ENCODE assay signal across 17 cellular contexts in the genomic region with DNA sequence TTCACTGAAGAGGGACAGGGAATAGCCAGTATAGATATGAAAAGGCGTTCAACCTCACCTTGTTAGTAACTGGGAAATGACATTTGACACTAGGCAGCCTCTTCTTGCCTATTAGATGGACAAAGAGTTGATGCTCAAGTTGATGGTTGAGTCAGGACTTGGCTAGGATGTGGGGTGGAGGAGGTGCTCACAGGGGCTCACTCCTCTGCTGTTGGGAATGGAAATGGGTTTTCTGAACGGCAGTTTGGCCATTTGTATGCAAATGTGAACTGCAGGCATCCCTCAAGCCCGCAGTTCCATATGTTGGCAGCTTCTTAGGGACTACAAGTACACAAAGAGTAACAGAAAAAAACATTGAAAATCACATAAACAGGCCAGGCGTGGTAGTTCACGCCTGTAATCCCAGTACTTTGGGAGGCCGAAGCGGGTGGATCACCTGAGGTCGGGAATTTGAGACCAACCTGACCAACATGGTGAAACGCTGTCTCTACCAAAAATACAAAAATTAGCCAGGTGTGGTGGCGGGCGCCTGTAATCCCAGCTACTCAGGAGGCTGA.
DNase-seq lines count a peak whose midpoint lies in the region; ATAC-seq, FAIRE-seq and TF ChIP-seq lines count a peak whose summit lies in the region.
"Had no signal": no experiment of that assay in that cellular context is flagged by ENCODE, and none has a peak within 500 bp of the region (broad histone marks: within the 10 kb centered on the region; RNA-seq: fewer than 3 reads in every experiment).

No MANE protein-coding gene starts in this region.

- no peak for DNase-seq in CD4-positive, alpha-beta T cell
- DNase-seq in GM23338 (ENCODE audit: low spot score), result peak; percentile 63
- DNase-seq in activated naive CD8-positive, alpha-beta T cell treated with anti-CD3 and anti-CD28 coated beads, Interleukin-2, amount 50 U/mL, for 24 hours, result no peak
- DNase-seq in naive B cell, result no peak
- no peak for DNase-seq in substantia nigra (lab: John Stamatoyannopoulos, UW)
- no peak for DNase-seq in pancreas
- DNase-seq in mesothelial cell of epicardium (ENCODE audit: low spot score in 2 of 2, unreplicated experiment in 2 of 2), result no peak
- DNase-seq: adrenal gland; effector CD8-positive, alpha-beta T cell; GF-D8; heart right ventricle; mucosa of descending colon; NCI-H2081; NCI-H524 treated with DMSO at 0.1 percent for 48 hours; stimulated activated CD4-positive, alpha-beta T cell treated with anti-CD3 and anti-CD28 coated beads, Interleukin-4, amount 100 ng/mL, for 1 hour; T1000 had no signal

- no peak overlapping the region for H3K4me3 Mint-ChIP-seq in CD4-positive, alpha-beta T cell
- peak overlapping the region; percentile 34 for H3K4me3 Mint-ChIP-seq in GM23338
- H3K4me3 Mint-ChIP-seq in activated naive CD8-positive, alpha-beta T cell treated with anti-CD3 and anti-CD28 coated beads, Interleukin-2, amount 50 U/mL, for 24 hours, result no peak overlapping the region
- no peak overlapping the region for H3K4me3 Mint-ChIP-seq in naive B cell
- no peak overlapping the region for H3K4me3 Mint-ChIP-seq in mesothelial cell of epicardium

- no peaks in the 10 kb centered on the region for H4K20me1 ChIP-seq in GM23338 (replicated peaks; ENCODE audit: insufficient read depth)

- peak overlapping the region; percentile 45 for H3K4me3 ChIP-seq in GM23338
- H3K4me3 ChIP-seq in pancreas, result no peak overlapping the region
- H3K4me3 ChIP-seq: adrenal gland, heart right ventricle, mucosa of descending colon, thoracic aorta had no signal

- H3K27ac ChIP-seq in CD4-positive, alpha-beta T cell (ENCODE audit: low read depth, low read length), result no peak overlapping the region
- H3K27ac ChIP-seq in GM23338 (ENCODE audit: low read depth) (peak overlapping the region; percentile 77), substantia nigra (ENCODE audit: low read depth, low read length, poor library complexity, severe bottlenecking) (no peak overlapping the region), pancreas (no peak overlapping the region)
- H3K27ac ChIP-seq: adrenal gland, heart right ventricle, thoracic aorta had no signal

- POLR2A ChIA-PET in CD4-positive, alpha-beta T cell (lab: Charles Lee), result no interaction called here

- peaks cover 89% of the 10 kb centered on the region for H3K36me3 Mint-ChIP-seq in CD4-positive, alpha-beta T cell (ENCODE audit: low read depth)
- H3K36me3 Mint-ChIP-seq in GM23338 (ENCODE audit: low read depth), result peaks cover 33% of the 10 kb centered on the region
- peaks cover 59% of the 10 kb centered on the region for H3K36me3 Mint-ChIP-seq in activated naive CD8-positive, alpha-beta T cell treated with anti-CD3 and anti-CD28 coated beads, Interleukin-2, amount 50 U/mL, for 24 hours (ENCODE audit: low read depth)
- peaks cover 21 to 49% of the 10 kb centered on the region in 2 donors for H3K36me3 Mint-ChIP-seq in naive B cell
- no peaks in the 10 kb centered on the region for H3K36me3 Mint-ChIP-seq in mesothelial cell of epicardium

- no peak overlapping the region for H2AFZ ChIP-seq in GM23338

- H3K27me3 ChIP-seq in CD4-positive, alpha-beta T cell (ENCODE audit: control insufficient read depth, insufficient read depth, low read length), result no peaks in the 10 kb centered on the region
- no peaks in the 10 kb centered on the region for H3K27me3 ChIP-seq in GM23338 (ENCODE audit: insufficient read depth)
- H3K27me3 ChIP-seq in pancreas, result no peaks in the 10 kb centered on the region

- peaks cover 5% of the 10 kb centered on the region; the same call in 1 of the 2 replicates for H3F3A ChIP-seq in GM23338 (replicated peaks; ENCODE audit: low read depth)

- peaks cover 48% of the 10 kb centered on the region for H3K4me1 ChIP-seq in GM23338 (ENCODE audit: insufficient read depth)
- H3K4me1 ChIP-seq in pancreas, result no peaks in the 10 kb centered on the region
- H3K4me1 ChIP-seq: adrenal gland, heart right ventricle had no signal

- ATAC-seq in CD4-positive, alpha-beta T cell (ENCODE audit: poor library complexity), result no peak
- ATAC-seq in GM23338 (peak; percentile 61), naive B cell (ENCODE audit: low read depth in 2 of 2) (no peak), pancreas (no peak)
- ATAC-seq in activated naive CD8-positive, alpha-beta T cell treated with anti-CD3 and anti-CD28 coated beads, Interleukin-2, amount 50 U/mL, for 24 hours, result no peak
- ATAC-seq: heart right ventricle, mucosa of descending colon had no signal

- peak overlapping the region; percentile 75 for H3K4me2 ChIP-seq in GM23338

- peaks cover 19% of the 10 kb centered on the region for H3K9me2 ChIP-seq in GM23338 (ENCODE audit: insufficient read depth)

- no peaks in the 10 kb centered on the region for H3K9me3 ChIP-seq in CD4-positive, alpha-beta T cell (ENCODE audit: control insufficient read depth, low read length)
- no peaks in the 10 kb centered on the region for H3K9me3 ChIP-seq in pancreas
- H3K9me3 ChIP-seq: adrenal gland, mucosa of descending colon had no signal

- TF ChIP-seq CTCF in CD4-positive, alpha-beta T cell (IDR thresholded peaks at IDR 0.05), result no peak
- TF ChIP-seq CTCF in GM23338 (conservative IDR thresholded peaks at IDR 0.05; ENCODE audit: low read depth in 2 of 2) (no peak), pancreas (IDR thresholded peaks at IDR 0.05) (no peak), mesothelial cell of epicardium (IDR thresholded peaks at IDR 0.05; ENCODE audit: unreplicated experiment) (no peak)

- WGBS in pancreas, 2 donors, result 78 to 84% methylated on average over 11 of the region's 11 CpGs

- H3K27me3 Mint-ChIP-seq in CD4-positive, alpha-beta T cell, result no peaks in the 10 kb centered on the region
- H3K27me3 Mint-ChIP-seq in GM23338 (ENCODE audit: insufficient read depth, low read depth, poor library complexity) (peaks cover 3% of the 10 kb centered on the region), naive B cell (no peaks in the 10 kb centered on the region), mesothelial cell of epicardium (ENCODE audit: low read depth) (peaks cover 6% of the 10 kb centered on the region)
- no peaks in the 10 kb centered on the region for H3K27me3 Mint-ChIP-seq in activated naive CD8-positive, alpha-beta T cell treated with anti-CD3 and anti-CD28 coated beads, Interleukin-2, amount 50 U/mL, for 24 hours

- H3K36me3 ChIP-seq in GM23338 (ENCODE audit: insufficient read depth), result no peaks in the 10 kb centered on the region
- H3K36me3 ChIP-seq in pancreas, result no peaks in the 10 kb centered on the region
- H3K36me3 ChIP-seq: adrenal gland, thoracic aorta had no signal

- no peak for FAIRE-seq in pancreas (lab: Jason Lieb, UNC)

- H3K79me2 ChIP-seq in GM23338 (replicated peaks; ENCODE audit: insufficient read depth), result peaks cover 7% of the 10 kb centered on the region; the same call in 1 of the 2 replicates

- CTCF ChIA-PET in CD4-positive, alpha-beta T cell (lab: Charles Lee), result no interaction called here

- peaks cover 33% of the 10 kb centered on the region for H3K4me1 Mint-ChIP-seq in CD4-positive, alpha-beta T cell (ENCODE audit: low read depth)
- peaks cover 56% of the 10 kb centered on the region for H3K4me1 Mint-ChIP-seq in GM23338
- peaks cover 28% of the 10 kb centered on the region for H3K4me1 Mint-ChIP-seq in activated naive CD8-positive, alpha-beta T cell treated with anti-CD3 and anti-CD28 coated beads, Interleukin-2, amount 50 U/mL, for 24 hours
- peaks cover 42 to 47% (median 47%) of the 10 kb centered on the region in 3 donors for H3K4me1 Mint-ChIP-seq in naive B cell
- peaks cover 12% of the 10 kb centered on the region for H3K4me1 Mint-ChIP-seq in mesothelial cell of epicardium

- H3K27ac Mint-ChIP-seq in CD4-positive, alpha-beta T cell, result peak overlapping the region; percentile 68
- peak overlapping the region; percentile 97 for H3K27ac Mint-ChIP-seq in GM23338
- H3K27ac Mint-ChIP-seq in activated naive CD8-positive, alpha-beta T cell treated with anti-CD3 and anti-CD28 coated beads, Interleukin-2, amount 50 U/mL, for 24 hours, result peak overlapping the region; percentile 26
- peak overlapping the region in 5 of 6 donors; percentile 63 to 92 (median 78) for H3K27ac Mint-ChIP-seq in naive B cell
- no peak overlapping the region for H3K27ac Mint-ChIP-seq in mesothelial cell of epicardium

- intact Hi-C loops in CD4-positive, alpha-beta T cell (cut with DNase I, micrococcal nuclease), result no loop called here
- intact Hi-C loops in pancreas (cut with DNase I), result no loop called here

- H3K9me3 Mint-ChIP-seq in CD4-positive, alpha-beta T cell, result no peaks in the 10 kb centered on the region
- peaks cover 15% of the 10 kb centered on the region for H3K9me3 Mint-ChIP-seq in GM23338
- peaks cover 4% of the 10 kb centered on the region for H3K9me3 Mint-ChIP-seq in activated naive CD8-positive, alpha-beta T cell treated with anti-CD3 and anti-CD28 coated beads, Interleukin-2, amount 50 U/mL, for 24 hours
- H3K9me3 Mint-ChIP-seq in naive B cell, result no peaks in the 10 kb centered on the region
- peaks cover 11% of the 10 kb centered on the region for H3K9me3 Mint-ChIP-seq in mesothelial cell of epicardium

TF ChIP-seq in GM23338, 12 proteins besides CTCF, POLR2A, EP300 and RAD21 (continues in another document):
- TF ChIP-seq NANOG (IDR thresholded peaks at IDR 0.05; ENCODE audit: borderline replicate concordance), result peak; percentile 73; the same call in 1 of the 2 replicates
- TF ChIP-seq, protein P1, sequence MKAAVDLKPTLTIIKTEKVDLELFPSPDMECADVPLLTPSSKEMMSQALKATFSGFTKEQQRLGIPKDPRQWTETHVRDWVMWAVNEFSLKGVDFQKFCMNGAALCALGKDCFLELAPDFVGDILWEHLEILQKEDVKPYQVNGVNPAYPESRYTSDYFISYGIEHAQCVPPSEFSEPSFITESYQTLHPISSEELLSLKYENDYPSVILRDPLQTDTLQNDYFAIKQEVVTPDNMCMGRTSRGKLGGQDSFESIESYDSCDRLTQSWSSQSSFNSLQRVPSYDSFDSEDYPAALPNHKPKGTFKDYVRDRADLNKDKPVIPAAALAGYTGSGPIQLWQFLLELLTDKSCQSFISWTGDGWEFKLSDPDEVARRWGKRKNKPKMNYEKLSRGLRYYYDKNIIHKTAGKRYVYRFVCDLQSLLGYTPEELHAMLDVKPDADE (IDR thresholded peaks at IDR 0.05), result no peak
